1 cellular context compared by ENCODE assay signal in genomic region chr1:43976045-43976444, GRCh38.
TF ChIP-seq lines count a peak whose summit lies in the region.

No MANE protein-coding gene starts in this region.

TF ChIP-seq in GM23338, 12 proteins besides CTCF, POLR2A, EP300 and RAD21 (continued from another document):
- TF ChIP-seq ZNF462 (CRISPR knock-in tag; IDR thresholded peaks at IDR 0.05) (no peak), JUNB (IDR thresholded peaks at IDR 0.05; ENCODE audit: unreplicated experiment) (no peak), ZNF114 (CRISPR knock-in tag; IDR thresholded peaks at IDR 0.05) (no peak), EZH2phosphoT487 (IDR thresholded peaks at IDR 0.05; ENCODE audit: unreplicated experiment) (no peak), CREB1 (CRISPR knock-in tag; IDR thresholded peaks at IDR 0.05; ENCODE audit: low read depth) (no peak), REST (IDR thresholded peaks at IDR 0.05; ENCODE audit: unreplicated experiment) (no peak), POLR2AphosphoS5 (IDR thresholded peaks at IDR 0.05; ENCODE audit: low read depth) (no peak), EZH2 (IDR thresholded peaks at IDR 0.05; ENCODE audit: low read depth, unreplicated experiment) (no peak)
TF ChIP-seq in GM23338: peak in this region for 0.
